In the genomic region with DNA sequence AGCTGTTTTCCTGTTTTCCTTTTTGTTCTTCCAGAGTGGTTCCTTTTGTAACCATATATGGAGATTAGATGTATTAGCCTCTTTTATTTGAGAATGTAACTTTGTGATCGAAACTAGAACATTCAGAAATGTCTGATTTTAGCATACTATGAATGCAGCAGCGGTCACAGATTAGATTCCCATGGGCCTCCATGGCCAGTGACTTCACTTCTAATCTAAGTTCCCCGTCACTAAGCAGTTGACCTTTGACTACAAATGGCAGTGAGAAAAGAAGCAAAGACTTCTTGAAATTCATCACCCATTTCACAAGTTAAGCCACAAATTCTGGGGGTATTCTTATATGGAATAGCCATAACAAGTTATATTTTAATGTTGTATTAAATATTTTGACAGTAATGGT, we compare ENCODE assay signal across 20 cellular contexts.
DNase-seq lines count a peak whose midpoint lies in the region; ATAC-seq and TF ChIP-seq lines count a peak whose summit lies in the region.
"Had no signal": no experiment of that assay in that cellular context is flagged by ENCODE, and none has a peak within 500 bp of the region (broad histone marks: within the 10 kb centered on the region; RNA-seq: fewer than 3 reads in every experiment).

No MANE protein-coding gene starts in this region.

- no peak overlapping the region for H2AK5ac ChIP-seq in H9 (ENCODE audit: insufficient read length, low read length)

- H3K4ac ChIP-seq in H9 (ENCODE audit: low read depth, low read length) = no peak overlapping the region

- H3K4me3 Mint-ChIP-seq in H9 (no peak overlapping the region), endothelial cell (ENCODE audit: unreplicated experiment) (no peak overlapping the region)
- H3K4me3 Mint-ChIP-seq: CD8-positive, alpha-beta memory T cell had no signal

- no peak for TF ChIP-seq POLR2A in sigmoid colon (IDR thresholded peaks at IDR 0.05)

- H3K36me3 Mint-ChIP-seq in H9 (ENCODE audit: insufficient read depth in 1 of 3, low read depth in 3 of 3) (peaks cover 4 to 23% (median 16%) of the 10 kb centered on the region in 3 experiments; a peak in 6 of 7 replicates), endothelial cell (ENCODE audit: low read depth, unreplicated experiment) (no peaks in the 10 kb centered on the region)

- ATAC-seq in left ventricle myocardium superior = peak; percentile 22

- no peak overlapping the region for H2BK20ac ChIP-seq in H9 (ENCODE audit: low read depth, low read length, poor library complexity, severe bottlenecking)

- H3K18ac ChIP-seq in H9 (ENCODE audit: insufficient read length, low read depth, low read length) = no peak overlapping the region

- DNase-seq in colonic mucosa (no peak), left ventricle myocardium superior (no peak), sigmoid colon (no peak), tibial artery (no peak), H9 (no peak), NCI-H1417 (lab: John Stamatoyannopoulos, UW) (no peak), endothelial cell (ENCODE audit: low spot score) (no peak)
- DNase-seq: C1 segment of cervical spinal cord; CD8-positive, alpha-beta memory T cell; DMS53; EL; H7; NCI-H1417 treated with DMSO at 0.1 percent for 48 hours; NCI-H187 treated with DMSO at 0.1 percent for 48 hours; NCI-H226; NCI-H524; NCI-H82; OCI-M1; SHP77 treated with DMSO at 0.1 percent for 48 hours had no signal

- no peak overlapping the region for H2BK15ac ChIP-seq in H9 (ENCODE audit: low read depth, low read length)

- H3K27ac ChIP-seq in colonic mucosa (peak overlapping the region; percentile 5), sigmoid colon (peak overlapping the region; percentile 86 to 93 (median 88)), tibial artery (peak overlapping the region; percentile 80 to 82), H9 (ENCODE audit: insufficient read length, low read depth, low read length) (no peak overlapping the region)
- H3K27ac ChIP-seq: KMS-11 had no signal

- H3K9ac ChIP-seq in colonic mucosa (ENCODE audit: low read depth in 2 of 2, low read length in 2 of 2) (no peak overlapping the region), H9 (ENCODE audit: extremely low read depth, insufficient read length, low read length) (no peak overlapping the region)
- H3K9ac ChIP-seq: KMS-11 had no signal

- H3K4me1 ChIP-seq in colonic mucosa (no peaks in the 10 kb centered on the region), sigmoid colon (peaks cover 0 to 57% (median 42%) of the 10 kb centered on the region in 4 donors), tibial artery (peaks cover 0 to 75% (median 20%) of the 10 kb centered on the region in 4 donors), H9 (ENCODE audit: insufficient read depth, low read length) (no peaks in the 10 kb centered on the region)

- H3K9me3 ChIP-seq in colonic mucosa (no peaks in the 10 kb centered on the region), sigmoid colon (no peaks in the 10 kb centered on the region), tibial artery (no peaks in the 10 kb centered on the region), H9 (ENCODE audit: control insufficient read depth, low read depth, low read length) (no peaks in the 10 kb centered on the region)

- no peak overlapping the region for H4K91ac ChIP-seq in H9 (ENCODE audit: insufficient read length, low read depth, low read length)

- H3K56ac ChIP-seq in H9 (ENCODE audit: insufficient read length, low read depth, low read length) = no peak overlapping the region

- intact Hi-C loops in colonic mucosa (cut with DNase I) (no loop called here), left ventricle myocardium superior (cut with micrococcal nuclease) (no loop called here), sigmoid colon (cut with DNase I) (loop anchor here (10.0 kb wide), 1 partner anchor 161 kb away; no protein-coding TSS in a partner anchor), tibial artery (cut with DNase I; ENCODE audit: low total_unique reads) (no loop called here)

- H2BK12ac ChIP-seq in H9 (ENCODE audit: insufficient read length, low read depth, low read length) = no peak overlapping the region

- H3K4me2 ChIP-seq in H9 (ENCODE audit: insufficient read depth, insufficient read length, low read length) = no peak overlapping the region
- H3K4me2 ChIP-seq: KMS-11 had no signal

- 93 to 95% methylated on average over 3 of the region's 3 CpGs for WGBS in sigmoid colon, 2 donors
- no CpG with 5 or more reads among the region's 3 CpGs for WGBS in H9 (ENCODE audit: extremely low coverage, insufficient read length, low lambda C conversion rate)

- H3K27me3 ChIP-seq in colonic mucosa = no peaks in the 10 kb centered on the region
- no peaks in the 10 kb centered on the region for H3K27me3 ChIP-seq in sigmoid colon
- H3K27me3 ChIP-seq in tibial artery = no peaks in the 10 kb centered on the region
- H3K27me3 ChIP-seq in H9 (ENCODE audit: insufficient read depth, low read length) = no peaks in the 10 kb centered on the region

- no peak overlapping the region for H2BK5ac ChIP-seq in H9 (ENCODE audit: insufficient read length, low read length)

- no peaks in the 10 kb centered on the region for H3K79me1 ChIP-seq in H9 (ENCODE audit: insufficient read depth, low read depth, low read length, poor library complexity, severe bottlenecking)

- no peak overlapping the region for H3K4me3 ChIP-seq in colonic mucosa
- H3K4me3 ChIP-seq in sigmoid colon = peak overlapping the region; percentile 1 to 54 (median 46)
- peak overlapping the region; percentile 1 to 57 for H3K4me3 ChIP-seq in tibial artery

- H3K27me3 Mint-ChIP-seq in H9 (ENCODE audit: low read depth) (no peaks in the 10 kb centered on the region), endothelial cell (ENCODE audit: unreplicated experiment) (no peaks in the 10 kb centered on the region)
- H3K27me3 Mint-ChIP-seq: CD8-positive, alpha-beta memory T cell had no signal

- no peaks in the 10 kb centered on the region for H3K79me2 ChIP-seq in H9 (ENCODE audit: insufficient read depth, low read length)

- no peaks in the 10 kb centered on the region for H4K20me1 ChIP-seq in H9 (ENCODE audit: control insufficient read depth, insufficient read depth, insufficient read length)

- H3K36me3 ChIP-seq in colonic mucosa = peaks cover 1% of the 10 kb centered on the region
- peaks cover 0 to 23% (median 9%) of the 10 kb centered on the region in 4 donors for H3K36me3 ChIP-seq in sigmoid colon
- peaks cover 0 to 14% (median 7%) of the 10 kb centered on the region in 3 donors for H3K36me3 ChIP-seq in tibial artery

- H3T11ph ChIP-seq in H9 (ENCODE audit: low read length) = no peak overlapping the region

- no peak overlapping the region for H4K5ac ChIP-seq in H9 (ENCODE audit: insufficient read length, low read depth, low read length)

- H3K4me1 Mint-ChIP-seq in H9 (no peaks in the 10 kb centered on the region), endothelial cell (ENCODE audit: unreplicated experiment) (no peaks in the 10 kb centered on the region)
- H3K4me1 Mint-ChIP-seq: CD8-positive, alpha-beta memory T cell had no signal

- H3K23me2 ChIP-seq in H9 (ENCODE audit: insufficient read length, low read depth, low read length, poor library complexity, severe bottlenecking) = no peaks in the 10 kb centered on the region

- TF ChIP-seq CTCF in colonic mucosa (IDR thresholded peaks at IDR 0.05) (no peak), sigmoid colon (IDR thresholded peaks at IDR 0.05) (no peak), tibial artery (IDR thresholded peaks at IDR 0.05) (no peak), H9 (conservative IDR thresholded peaks at IDR 0.05) (no peak), endothelial cell (IDR thresholded peaks at IDR 0.05; ENCODE audit: unreplicated experiment) (no peak)

- no peak overlapping the region for H3K23ac ChIP-seq in H9 (ENCODE audit: insufficient read length, low read depth, low read length)

- H3K27ac Mint-ChIP-seq in H9 = no peak overlapping the region
- H3K27ac Mint-ChIP-seq in endothelial cell (ENCODE audit: unreplicated experiment) = no peak overlapping the region
- H3K27ac Mint-ChIP-seq: CD8-positive, alpha-beta memory T cell had no signal

- H2AFZ ChIP-seq in H9 (ENCODE audit: low read length) = no peak overlapping the region

- no peak for TF ChIP-seq EP300 in sigmoid colon (IDR thresholded peaks at IDR 0.05)

- H4K8ac ChIP-seq in H9 (replicated peaks; ENCODE audit: insufficient read length, low read depth, low read length) = no peak overlapping the region

- H3K9me3 Mint-ChIP-seq in H9 = no peaks in the 10 kb centered on the region
- H3K9me3 Mint-ChIP-seq in endothelial cell (ENCODE audit: unreplicated experiment) = no peaks in the 10 kb centered on the region
- H3K9me3 Mint-ChIP-seq: CD8-positive, alpha-beta memory T cell had no signal

- H3K14ac ChIP-seq in H9 (ENCODE audit: insufficient read depth, low read length) = no peak overlapping the region

- H2BK120ac ChIP-seq in H9 (ENCODE audit: low read depth, low read length, poor library complexity, severe bottlenecking) = no peak overlapping the region
